ENCODE assay signal across 9 cellular contexts in genomic region chr12:85036736-85037135, GRCh38. TPM values are rescaled to one million over a fixed set of nuclear protein-coding genes. Genes with fewer than 3 reads are reported as not detected.
A peak's percentile ranks its signal among the peaks of the same experiment; 100 is the strongest.
DNase-seq lines count a peak whose midpoint lies in the region; ATAC-seq and TF ChIP-seq lines count a peak whose summit lies in the region.
"Had no signal": no experiment of that assay in that cellular context is flagged by ENCODE, and none has a peak within 500 bp of the region (broad histone marks: within the 10 kb centered on the region; RNA-seq: fewer than 3 reads in every experiment).

No MANE protein-coding gene starts in this region.

- POLR2A ChIA-PET in MCF 10A (lab: Yijun Ruan, JAX) = interaction anchor here (0.5 to 3.2 kb wide), 5 partner anchors 16 to 180 kb away, joined by 3 to 30 read pairs (median 3); partner anchors contain the start of gene SLC6A15

- H3K36me3 ChIP-seq in BLaER1 = no peaks in the 10 kb centered on the region

- intact Hi-C loops in MCF 10A (cut with micrococcal nuclease) = loop anchor here (10.0 kb wide), 1 partner anchor 292 kb away; no protein-coding TSS in a partner anchor

- no peak overlapping the region for H3K27ac ChIP-seq in BLaER1

- H3K4me3 ChIP-seq in BLaER1 = peak overlapping the region; percentile 66

- H3K27me3 Mint-ChIP-seq in MCF 10A (ENCODE audit: insufficient read depth, unreplicated experiment) (peaks cover 11% of the 10 kb centered on the region), nephron (ENCODE audit: low read depth) (peaks cover 5% of the 10 kb centered on the region)

- H3K4me2 ChIP-seq in BLaER1 = peak overlapping the region; percentile 61

- H3K4me1 Mint-ChIP-seq in MCF 10A (ENCODE audit: insufficient read depth, unreplicated experiment) = no peaks in the 10 kb centered on the region
- peaks cover 6% of the 10 kb centered on the region for H3K4me1 Mint-ChIP-seq in nephron

- H3K4me1 ChIP-seq in BLaER1 = 0 out of 2 replicates have a peak, but pooled peaks cover 8% of the 10 kb centered on the region

- H3K9me3 ChIP-seq in BLaER1 = no peaks in the 10 kb centered on the region

- peak; percentile 42 for ATAC-seq in HG03175 (IDR thresholded peaks at IDR 0.05; ENCODE audit: unreplicated experiment)
- ATAC-seq in GM19452 (IDR thresholded peaks at IDR 0.05; ENCODE audit: unreplicated experiment) = no peak

- H3K9ac ChIP-seq in BLaER1 = no peak overlapping the region

- TSS peak; percentile 87 for BruUV-seq in MCF 10A (replicated peaks; lab: Mats Ljungman, UMichigan)

- DNase-seq in MCF 10A (ENCODE audit: unreplicated experiment) = no peak
- DNase-seq in NCI-H1048 (lab: John Stamatoyannopoulos, UW) = no peak
- no peak for DNase-seq in RKO (ENCODE audit: low spot score)
- DNase-seq in activated naive CD4-positive, alpha-beta T cell treated with anti-CD3 and anti-CD28 coated beads, Interleukin-2, amount 50 U/mL, for 16 hours = no peak

- H3K9me3 Mint-ChIP-seq in MCF 10A (ENCODE audit: unreplicated experiment) (no peaks in the 10 kb centered on the region), nephron (no peaks in the 10 kb centered on the region)

- no peaks in the 10 kb centered on the region for H3K27me3 ChIP-seq in BLaER1

- H4K20me1 ChIP-seq in BLaER1 = no peaks in the 10 kb centered on the region

- H3K27ac Mint-ChIP-seq in MCF 10A (ENCODE audit: low read depth, unreplicated experiment) (peak overlapping the region; percentile 88), nephron (peak overlapping the region in 1 of 3 experiments; percentile 77)

- no peaks in the 10 kb centered on the region for H3K36me3 Mint-ChIP-seq in MCF 10A (ENCODE audit: insufficient read depth, unreplicated experiment)
- H3K36me3 Mint-ChIP-seq in nephron (ENCODE audit: low read depth) = no peaks in the 10 kb centered on the region

- peak overlapping the region; percentile 92 for H3K4me3 Mint-ChIP-seq in MCF 10A (ENCODE audit: unreplicated experiment)
- H3K4me3 Mint-ChIP-seq in nephron = peak overlapping the region; percentile 85 to 89 (median 87)

- TF ChIP-seq CTCF in MCF 10A (IDR thresholded peaks at IDR 0.05; ENCODE audit: unreplicated experiment) (no peak), nephron (IDR thresholded peaks at IDR 0.05; ENCODE audit: unreplicated experiment in 3 of 3) (no peak)

- CTCF ChIA-PET in MCF 10A (lab: Yijun Ruan, JAX) = interaction anchor here (0.5 to 2.3 kb wide), 11 partner anchors 11 to 723 kb away, joined by 3 to 11 read pairs (median 3); no protein-coding TSS in a partner anchor

RNA-seq across cellular contexts. Expression of gene LRRIQ1, which starts 0.6 kb away (rescaled TPM):
- total RNA-seq in MCF 10A (2022) = 0.70 and 1.5 TPM in 2 replicates
- total RNA-seq: left colon had no signal

RNA-seq across cellular contexts. Expression of gene TSPAN19, which starts 0.7 kb away (rescaled TPM):
- total RNA-seq in MCF 10A (2022) = 0.63 and 1.1 TPM in 2 replicates
- total RNA-seq: left colon had no signal
